8 cellular contexts compared by ENCODE assay signal in the genomic region with DNA sequence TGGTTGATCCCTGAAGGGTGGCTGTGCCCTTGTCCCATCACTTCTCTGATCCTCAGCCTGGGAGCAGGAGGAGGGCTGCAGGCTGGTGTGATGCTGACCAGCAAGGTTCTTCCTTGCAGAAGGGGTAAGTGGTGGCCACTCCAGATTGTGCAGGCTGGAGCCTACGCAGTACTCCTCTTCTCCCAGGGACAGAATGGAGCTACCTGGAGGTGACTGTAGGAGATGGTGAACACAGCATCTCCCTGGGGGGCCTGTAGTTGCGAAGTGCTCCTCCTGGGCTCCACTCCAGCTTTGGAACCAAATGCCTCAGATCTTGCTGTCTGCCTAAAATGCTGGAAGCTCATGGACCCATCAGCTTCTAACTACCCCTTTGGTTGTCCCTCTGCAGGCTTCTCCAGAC.
"Had no signal": no experiment of that assay in that cellular context is flagged by ENCODE, and none has a peak within 500 bp of the region (broad histone marks: within the 10 kb centered on the region; RNA-seq: fewer than 3 reads in every experiment).

No MANE protein-coding gene starts in this region.

- ATAC-seq: GM12878 had no signal

- H3K4me3 ChIP-seq: GM12878 had no signal

- DNase-seq: GDM1, GF-D8 had no signal

- FAIRE-seq: G401.6, GM12878, GM12891, GM12892, GM18507, GM19239 had no signal
